8 cellular contexts compared by ENCODE assay signal in genomic region chr7:75738975-75739795, GRCh38. TPM values are rescaled to one million over a fixed set of nuclear protein-coding genes. Genes with fewer than 3 reads are reported as not detected.
DNase-seq lines count a peak whose midpoint lies in the region; TF ChIP-seq lines count a peak whose summit lies in the region.

No MANE protein-coding gene starts in this region.

- peak overlapping the region; percentile 83 for H3K4me3 ChIP-seq in H7 (ENCODE audit: insufficient read depth, low read depth, low read length)

- H3K4me1 Mint-ChIP-seq in activated T-helper 2 cell treated with anti-CD3 and anti-CD28 coated beads, Interferon-gamma antibody, Interleukin-2, Interleukin-4, amounts not matched to agents 10 μg/mL and 5 μg/mL and 100 μg/mL, durations not matched to agents 14 hours and 24 hours and 36 hours (ENCODE audit: low read depth): peaks cover 10% of the 10 kb centered on the region
- peaks cover 22% of the 10 kb centered on the region for H3K4me1 Mint-ChIP-seq in nephron

- peaks cover 17% of the 10 kb centered on the region for H3K27me3 Mint-ChIP-seq in activated T-helper 2 cell treated with anti-CD3 and anti-CD28 coated beads, Interferon-gamma antibody, Interleukin-2, Interleukin-4, amounts not matched to agents 10 μg/mL and 5 μg/mL and 100 μg/mL, durations not matched to agents 14 hours and 24 hours and 36 hours (ENCODE audit: low read depth)
- H3K27me3 Mint-ChIP-seq in nephron (ENCODE audit: low read depth): peaks cover 16% of the 10 kb centered on the region

- peak overlapping the region; percentile 90 for H3K27ac Mint-ChIP-seq in activated T-helper 2 cell treated with anti-CD3 and anti-CD28 coated beads, Interferon-gamma antibody, Interleukin-2, Interleukin-4, amounts not matched to agents 10 μg/mL and 5 μg/mL and 100 μg/mL, durations not matched to agents 14 hours and 24 hours and 36 hours
- H3K27ac Mint-ChIP-seq in nephron: peak overlapping the region; percentile 57 to 81 (median 67)

- DNase-seq in ELF-1 (ENCODE audit: low read depth, low spot score): peak; percentile 96
- DNase-seq in H7: peak; percentile 100
- peak; percentile 100 for DNase-seq in LoVo (ENCODE audit: low spot score)
- peak; percentile 100 for DNase-seq in RPMI8226
- DNase-seq in activated T-helper 2 cell treated with anti-CD3 and anti-CD28 coated beads, Interferon-gamma antibody, Interleukin-2, Interleukin-4, amounts not matched to agents 10 μg/mL and 5 μg/mL and 100 μg/mL, durations not matched to agents 14 hours and 24 hours and 36 hours (ENCODE audit: low spot score): peak; percentile 98
- peak; percentile 96 for DNase-seq in fibroblast of peridontal ligament (ENCODE audit: extremely low read depth)
- peak; percentile 100 for DNase-seq in stimulated activated naive CD4-positive, alpha-beta T cell treated with Interleukin-2 at 50 U/mL for 16 hours (lab: John Stamatoyannopoulos, UW)

- intact Hi-C loops in activated T-helper 2 cell treated with anti-CD3 and anti-CD28 coated beads, Interferon-gamma antibody, Interleukin-2, Interleukin-4, amounts not matched to agents 10 μg/mL and 5 μg/mL and 100 μg/mL, durations not matched to agents 14 hours and 24 hours and 36 hours (cut with micrococcal nuclease): loop anchor here (2.0 to 5.0 kb wide), 3 partner anchors 178 to 252 kb away; partner anchors contain the start of genes POM121C and POR

- H3K9me3 Mint-ChIP-seq in activated T-helper 2 cell treated with anti-CD3 and anti-CD28 coated beads, Interferon-gamma antibody, Interleukin-2, Interleukin-4, amounts not matched to agents 10 μg/mL and 5 μg/mL and 100 μg/mL, durations not matched to agents 14 hours and 24 hours and 36 hours: no peaks in the 10 kb centered on the region
- H3K9me3 Mint-ChIP-seq in nephron: no peaks in the 10 kb centered on the region

- no peaks in the 10 kb centered on the region for H3K36me3 ChIP-seq in H7 (replicated peaks; ENCODE audit: control insufficient read depth, insufficient read depth, low read length)

- H3K27me3 ChIP-seq in H7 (ENCODE audit: control insufficient read depth, insufficient read depth, low read length): peaks cover 6% of the 10 kb centered on the region; the same call in 1 of the 2 replicates

- H3K4me3 Mint-ChIP-seq in activated T-helper 2 cell treated with anti-CD3 and anti-CD28 coated beads, Interferon-gamma antibody, Interleukin-2, Interleukin-4, amounts not matched to agents 10 μg/mL and 5 μg/mL and 100 μg/mL, durations not matched to agents 14 hours and 24 hours and 36 hours (ENCODE audit: low read depth): peak overlapping the region; percentile 89
- peak overlapping the region; percentile 95 to 98 (median 97) for H3K4me3 Mint-ChIP-seq in nephron

- no peaks in the 10 kb centered on the region for H3K36me3 Mint-ChIP-seq in activated T-helper 2 cell treated with anti-CD3 and anti-CD28 coated beads, Interferon-gamma antibody, Interleukin-2, Interleukin-4, amounts not matched to agents 10 μg/mL and 5 μg/mL and 100 μg/mL, durations not matched to agents 14 hours and 24 hours and 36 hours (ENCODE audit: low read depth)
- H3K36me3 Mint-ChIP-seq in nephron (ENCODE audit: low read depth): no peaks in the 10 kb centered on the region

- TF ChIP-seq CTCF in nephron (IDR thresholded peaks at IDR 0.05; ENCODE audit: unreplicated experiment in 3 of 3): peak in 2 of 3 experiments; percentile 7 to 24

RNA-seq across cellular contexts. Expression of gene HIP1, which starts 0.4 kb away (rescaled TPM):
- total RNA-seq in H7 (2014; rRNA removed; shearing (Covaris generic)): 34.6 and 41.2 TPM in 2 replicates
- total RNA-seq in activated T-helper 2 cell treated with anti-CD3 and anti-CD28 coated beads, Interferon-gamma antibody, Interleukin-2, Interleukin-4, amounts not matched to agents 10 μg/mL and 5 μg/mL and 100 μg/mL, durations not matched to agents 14 hours and 24 hours and 36 hours: 10.6 and 14.8 TPM in 2 replicates

RNA-seq across cellular contexts. Expression of gene CCL26, which starts 32.8 kb away (rescaled TPM):
- total RNA-seq in H7 (2014; rRNA removed; shearing (Covaris generic)): 2.6 and 2.9 TPM in 2 replicates
- total RNA-seq in activated T-helper 2 cell treated with anti-CD3 and anti-CD28 coated beads, Interferon-gamma antibody, Interleukin-2, Interleukin-4, amounts not matched to agents 10 μg/mL and 5 μg/mL and 100 μg/mL, durations not matched to agents 14 hours and 24 hours and 36 hours: 0.89 TPM in 1 of 2 replicates, not detected in the other

Comparison
In these comparisons a context has a peak if more than half of its experiments do, and no peak if none do; other contexts are left out.
1. Peak in every context shown above with its lines: DNase-seq and H3K4me3 ChIP-seq.